In the genomic region with DNA sequence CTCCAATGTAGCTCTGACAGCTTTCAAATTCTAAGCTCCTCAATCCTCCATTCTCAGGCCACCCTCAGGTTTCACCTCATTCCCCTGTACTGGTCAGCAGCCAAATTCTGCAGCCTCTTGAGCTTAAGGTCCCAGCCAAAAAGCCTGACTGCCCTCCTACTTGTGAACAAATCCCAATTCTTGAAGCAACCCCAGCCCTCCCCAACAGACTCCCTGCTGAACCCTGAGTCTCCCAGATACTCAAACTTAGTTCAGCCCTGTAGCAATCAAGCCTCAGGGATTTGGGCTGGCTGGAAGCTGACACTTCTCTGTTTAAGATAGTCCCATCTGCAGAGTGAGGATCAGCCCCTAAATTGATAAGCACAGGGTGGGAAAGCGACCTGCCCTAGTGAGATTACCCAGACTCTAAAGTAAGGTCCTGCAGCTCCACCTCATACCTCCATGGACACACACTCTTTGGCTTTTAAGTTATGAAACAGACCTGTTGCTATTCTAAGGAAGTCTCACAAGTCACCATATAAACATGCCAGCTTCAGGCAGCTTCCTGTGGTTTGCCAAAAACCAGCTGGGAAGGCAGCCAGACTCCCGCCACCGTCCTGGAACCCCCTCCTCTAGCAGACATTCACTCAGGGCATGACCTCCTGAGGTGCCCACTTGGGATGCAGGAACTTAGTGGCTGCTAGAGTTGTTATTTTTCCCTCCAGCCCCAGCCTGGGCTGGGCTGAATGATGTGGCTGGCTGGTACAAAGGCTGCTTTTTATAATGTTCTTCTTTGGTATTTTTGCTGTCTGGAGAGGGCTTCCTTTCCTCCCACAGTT, we compare ENCODE assay signal across 1 cellular context.
TF ChIP-seq lines count a peak whose summit lies in the region.

No MANE protein-coding gene starts in this region.

TF ChIP-seq in K562, 482 proteins besides CTCF, POLR2A, EP300 and RAD21 (continued from another document):
- TF ChIP-seq ZNF75A (CRISPR knock-in tag; IDR thresholded peaks at IDR 0.05) = no peak
- TF ChIP-seq KAT2B (IDR thresholded peaks at IDR 0.05; ENCODE audit: low read depth, low read length) = no peak
- no peak for TF ChIP-seq PRMT5 (CRISPR knock-in tag; IDR thresholded peaks at IDR 0.05)
- TF ChIP-seq ZBTB1 (CRISPR knock-in tag; IDR thresholded peaks at IDR 0.05; ENCODE audit: borderline replicate concordance, low read depth) = 0 out of 2 replicates have a peak, but pooled peaks have one; percentile 46
- peak; percentile 76; the same call in 1 of the 2 replicates for TF ChIP-seq ETV5 (CRISPR knock-in tag; IDR thresholded peaks at IDR 0.05; ENCODE audit: low read depth)
- peak; percentile 84 for TF ChIP-seq MTA1 (IDR thresholded peaks at IDR 0.05; ENCODE audit: borderline replicate concordance)
- TF ChIP-seq HMG20B (CRISPR knock-in tag; IDR thresholded peaks at IDR 0.05) = no peak
- peak; percentile 97 for TF ChIP-seq MTA2 (IDR thresholded peaks at IDR 0.05; ENCODE audit: low read depth)
- TF ChIP-seq, protein P1, sequence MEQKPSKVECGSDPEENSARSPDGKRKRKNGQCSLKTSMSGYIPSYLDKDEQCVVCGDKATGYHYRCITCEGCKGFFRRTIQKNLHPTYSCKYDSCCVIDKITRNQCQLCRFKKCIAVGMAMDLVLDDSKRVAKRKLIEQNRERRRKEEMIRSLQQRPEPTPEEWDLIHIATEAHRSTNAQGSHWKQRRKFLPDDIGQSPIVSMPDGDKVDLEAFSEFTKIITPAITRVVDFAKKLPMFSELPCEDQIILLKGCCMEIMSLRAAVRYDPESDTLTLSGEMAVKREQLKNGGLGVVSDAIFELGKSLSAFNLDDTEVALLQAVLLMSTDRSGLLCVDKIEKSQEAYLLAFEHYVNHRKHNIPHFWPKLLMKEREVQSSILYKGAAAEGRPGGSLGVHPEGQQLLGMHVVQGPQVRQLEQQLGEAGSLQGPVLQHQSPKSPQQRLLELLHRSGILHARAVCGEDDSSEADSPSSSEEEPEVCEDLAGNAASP (IDR thresholded peaks at IDR 0.05) = no peak
- peak; percentile 98 for TF ChIP-seq CC2D1A (IDR thresholded peaks at IDR 0.05)
- peak; percentile 99 for TF ChIP-seq TAL1 (IDR thresholded peaks at IDR 0.05)
- TF ChIP-seq ARNT (IDR thresholded peaks at IDR 0.05) = peak; percentile 90 to 91
- TF ChIP-seq, protein P2, sequence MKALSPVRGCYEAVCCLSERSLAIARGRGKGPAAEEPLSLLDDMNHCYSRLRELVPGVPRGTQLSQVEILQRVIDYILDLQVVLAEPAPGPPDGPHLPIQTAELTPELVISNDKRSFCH (CRISPR knock-in tag; IDR thresholded peaks at IDR 0.05) = no peak
- TF ChIP-seq, protein P2 (tag; IDR thresholded peaks at IDR 0.05) = peak; percentile 43
- TF ChIP-seq SIX5 (IDR thresholded peaks at IDR 0.05; ENCODE audit: borderline replicate concordance in 1 of 2, insufficient read depth in 1 of 2, low read depth in 1 of 2, low read length in 2 of 2) = no peak
- no peak for TF ChIP-seq HNRNPUL1 (IDR thresholded peaks at IDR 0.05; ENCODE audit: low read length)
- peak; percentile 83 for TF ChIP-seq CREB1 (IDR thresholded peaks at IDR 0.05)
- TF ChIP-seq CREB1 (CRISPR knock-in tag; IDR thresholded peaks at IDR 0.05) = peak; percentile 40; the same call in 1 of the 2 replicates
- TF ChIP-seq CEBPG (CRISPR knock-in tag; IDR thresholded peaks at IDR 0.05) = no peak
- no peak for TF ChIP-seq CEBPG (tag; conservative IDR thresholded peaks at IDR 0.05 in 1 of 2, IDR thresholded peaks at IDR 0.05 in 1 of 2)
- TF ChIP-seq ZNF764 (CRISPR knock-in tag; IDR thresholded peaks at IDR 0.05; ENCODE audit: low read depth) = no peak
- no peak for TF ChIP-seq RBFOX2 (IDR thresholded peaks at IDR 0.05; ENCODE audit: low read depth, low read length)
- TF ChIP-seq, protein P3, sequence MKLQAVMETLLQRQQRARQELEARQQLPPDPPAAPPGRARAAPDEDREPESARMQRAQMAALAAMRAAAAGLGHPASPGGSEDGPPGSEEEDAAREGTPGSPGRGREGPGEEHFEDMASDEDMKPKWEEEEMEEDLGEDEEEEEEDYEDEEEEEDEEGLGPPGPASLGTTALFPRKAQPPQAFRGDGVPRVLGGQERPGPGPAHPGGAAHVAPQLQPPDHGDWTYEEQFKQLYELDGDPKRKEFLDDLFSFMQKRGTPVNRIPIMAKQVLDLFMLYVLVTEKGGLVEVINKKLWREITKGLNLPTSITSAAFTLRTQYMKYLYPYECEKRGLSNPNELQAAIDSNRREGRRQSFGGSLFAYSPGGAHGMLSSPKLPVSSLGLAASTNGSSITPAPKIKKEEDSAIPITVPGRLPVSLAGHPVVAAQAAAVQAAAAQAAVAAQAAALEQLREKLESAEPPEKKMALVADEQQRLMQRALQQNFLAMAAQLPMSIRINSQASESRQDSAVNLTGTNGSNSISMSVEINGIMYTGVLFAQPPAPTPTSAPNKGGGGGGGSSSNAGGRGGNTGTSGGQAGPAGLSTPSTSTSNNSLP (IDR thresholded peaks at IDR 0.05; ENCODE audit: borderline replicate concordance, low read depth, low read length) = peak; percentile 77; the same call in 1 of the 2 replicates
- no peak for TF ChIP-seq ZNF384 (IDR thresholded peaks at IDR 0.05; ENCODE audit: low read depth, low read length)
- TF ChIP-seq ASH1L (IDR thresholded peaks at IDR 0.05; ENCODE audit: borderline replicate concordance, low read depth, partially characterized antibody) = no peak
- TF ChIP-seq, protein P4, sequence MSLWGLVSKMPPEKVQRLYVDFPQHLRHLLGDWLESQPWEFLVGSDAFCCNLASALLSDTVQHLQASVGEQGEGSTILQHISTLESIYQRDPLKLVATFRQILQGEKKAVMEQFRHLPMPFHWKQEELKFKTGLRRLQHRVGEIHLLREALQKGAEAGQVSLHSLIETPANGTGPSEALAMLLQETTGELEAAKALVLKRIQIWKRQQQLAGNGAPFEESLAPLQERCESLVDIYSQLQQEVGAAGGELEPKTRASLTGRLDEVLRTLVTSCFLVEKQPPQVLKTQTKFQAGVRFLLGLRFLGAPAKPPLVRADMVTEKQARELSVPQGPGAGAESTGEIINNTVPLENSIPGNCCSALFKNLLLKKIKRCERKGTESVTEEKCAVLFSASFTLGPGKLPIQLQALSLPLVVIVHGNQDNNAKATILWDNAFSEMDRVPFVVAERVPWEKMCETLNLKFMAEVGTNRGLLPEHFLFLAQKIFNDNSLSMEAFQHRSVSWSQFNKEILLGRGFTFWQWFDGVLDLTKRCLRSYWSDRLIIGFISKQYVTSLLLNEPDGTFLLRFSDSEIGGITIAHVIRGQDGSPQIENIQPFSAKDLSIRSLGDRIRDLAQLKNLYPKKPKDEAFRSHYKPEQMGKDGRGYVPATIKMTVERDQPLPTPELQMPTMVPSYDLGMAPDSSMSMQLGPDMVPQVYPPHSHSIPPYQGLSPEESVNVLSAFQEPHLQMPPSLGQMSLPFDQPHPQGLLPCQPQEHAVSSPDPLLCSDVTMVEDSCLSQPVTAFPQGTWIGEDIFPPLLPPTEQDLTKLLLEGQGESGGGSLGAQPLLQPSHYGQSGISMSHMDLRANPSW (CRISPR knock-in tag; IDR thresholded peaks at IDR 0.05) = no peak
- no peak for TF ChIP-seq MIER1 (IDR thresholded peaks at IDR 0.05; ENCODE audit: low read depth)
- 0 out of 2 replicates have a peak, but pooled peaks have one; percentile 59 for TF ChIP-seq CBFB (CRISPR knock-in tag; IDR thresholded peaks at IDR 0.05)
- TF ChIP-seq EGR1 (conservative IDR thresholded peaks at IDR 0.05) = no peak
- TF ChIP-seq ZNF311 (CRISPR knock-in tag; IDR thresholded peaks at IDR 0.05) = 0 out of 2 replicates have a peak, but pooled peaks have one; percentile 40
- TF ChIP-seq, protein P5, sequence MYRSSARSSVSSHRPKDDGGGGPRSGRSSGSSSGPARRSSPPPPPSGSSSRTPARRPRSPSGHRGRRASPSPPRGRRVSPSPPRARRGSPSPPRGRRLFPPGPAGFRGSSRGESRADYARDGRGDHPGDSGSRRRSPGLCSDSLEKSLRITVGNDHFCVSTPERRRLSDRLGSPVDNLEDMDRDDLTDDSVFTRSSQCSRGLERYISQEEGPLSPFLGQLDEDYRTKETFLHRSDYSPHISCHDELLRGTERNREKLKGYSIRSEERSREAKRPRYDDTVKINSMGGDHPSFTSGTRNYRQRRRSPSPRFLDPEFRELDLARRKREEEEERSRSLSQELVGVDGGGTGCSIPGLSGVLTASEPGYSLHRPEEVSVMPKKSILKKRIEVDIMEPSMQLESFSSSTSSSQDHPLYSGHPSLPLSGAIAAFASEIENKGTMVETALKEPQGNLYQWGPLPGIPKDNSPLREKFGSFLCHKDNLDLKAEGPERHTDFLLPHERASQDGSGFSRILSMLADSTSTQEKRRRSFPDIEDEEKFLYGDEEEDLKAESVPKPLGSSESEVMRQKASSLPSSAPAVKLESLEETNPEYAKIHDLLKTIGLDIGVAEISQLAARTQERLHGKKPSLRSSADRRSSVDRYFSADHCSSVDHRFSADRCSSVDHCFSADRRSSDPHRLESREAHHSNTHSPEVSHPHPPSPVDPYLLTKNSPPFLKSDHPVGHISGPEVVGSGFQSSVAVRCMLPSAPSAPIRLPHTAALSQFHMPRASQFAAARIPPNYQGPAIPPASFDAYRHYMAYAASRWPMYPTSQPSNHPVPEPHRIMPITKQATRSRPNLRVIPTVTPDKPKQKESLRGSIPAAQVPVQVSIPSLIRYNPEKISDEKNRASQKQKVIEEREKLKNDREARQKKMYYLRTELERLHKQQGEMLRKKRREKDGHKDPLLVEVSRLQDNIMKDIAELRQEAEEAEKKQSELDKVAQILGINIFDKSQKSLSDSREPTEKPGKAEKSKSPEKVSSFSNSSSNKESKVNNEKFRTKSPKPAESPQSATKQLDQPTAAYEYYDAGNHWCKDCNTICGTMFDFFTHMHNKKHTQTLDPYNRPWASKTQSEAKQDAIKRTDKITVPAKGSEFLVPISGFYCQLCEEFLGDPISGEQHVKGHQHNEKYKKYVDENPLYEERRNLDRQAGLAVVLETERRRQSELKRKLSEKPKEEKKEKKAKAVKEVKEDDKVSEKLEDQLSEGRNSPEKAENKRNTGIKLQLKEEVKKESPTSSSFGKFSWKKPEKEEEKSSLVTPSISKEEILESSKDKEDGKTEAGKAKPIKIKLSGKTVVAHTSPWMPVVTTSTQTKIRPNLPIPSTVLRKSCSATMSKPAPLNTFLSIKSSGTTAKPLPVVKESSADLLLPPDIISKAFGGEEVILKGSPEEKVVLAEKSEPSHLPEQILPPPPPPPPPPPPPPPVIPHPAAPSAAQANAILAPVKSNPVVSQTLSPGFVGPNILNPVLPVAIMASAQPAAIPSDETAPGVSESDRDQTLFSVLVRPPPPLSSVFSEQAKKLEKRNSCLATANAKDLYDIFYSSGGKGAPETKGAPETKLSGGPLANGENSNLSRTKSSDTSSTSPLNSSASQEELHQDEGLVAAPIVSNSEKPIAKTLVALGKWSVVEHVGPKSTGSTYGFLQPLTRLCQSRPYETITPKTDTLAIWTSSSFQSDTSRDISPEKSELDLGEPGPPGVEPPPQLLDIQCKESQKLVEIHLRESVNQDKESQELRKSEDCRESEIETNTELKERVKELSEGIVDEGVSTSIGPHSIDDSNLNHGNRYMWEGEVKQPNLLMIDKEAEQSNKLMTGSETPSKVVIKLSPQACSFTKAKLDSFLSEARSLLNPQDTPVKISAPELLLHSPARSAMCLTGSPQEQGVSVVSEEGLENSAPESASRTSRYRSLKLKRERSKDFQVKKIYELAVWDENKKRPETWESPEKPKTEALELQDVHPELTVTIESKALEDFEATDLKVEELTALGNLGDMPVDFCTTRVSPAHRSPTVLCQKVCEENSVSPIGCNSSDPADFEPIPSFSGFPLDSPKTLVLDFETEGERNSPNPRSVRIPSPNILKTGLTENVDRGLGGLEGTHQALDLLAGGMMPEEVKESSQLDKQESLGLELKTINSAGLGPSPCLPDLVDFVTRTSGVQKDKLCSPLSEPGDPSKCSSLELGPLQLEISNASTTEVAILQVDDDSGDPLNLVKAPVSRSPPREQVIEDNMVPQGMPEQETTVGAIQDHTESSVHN (IDR thresholded peaks at IDR 0.05; ENCODE audit: borderline replicate concordance in 1 of 2, low read depth in 1 of 2) = no peak
- TF ChIP-seq ILK (tag; IDR thresholded peaks at IDR 0.05; ENCODE audit: borderline replicate concordance, low read depth) = no peak
- TF ChIP-seq, protein P6, sequence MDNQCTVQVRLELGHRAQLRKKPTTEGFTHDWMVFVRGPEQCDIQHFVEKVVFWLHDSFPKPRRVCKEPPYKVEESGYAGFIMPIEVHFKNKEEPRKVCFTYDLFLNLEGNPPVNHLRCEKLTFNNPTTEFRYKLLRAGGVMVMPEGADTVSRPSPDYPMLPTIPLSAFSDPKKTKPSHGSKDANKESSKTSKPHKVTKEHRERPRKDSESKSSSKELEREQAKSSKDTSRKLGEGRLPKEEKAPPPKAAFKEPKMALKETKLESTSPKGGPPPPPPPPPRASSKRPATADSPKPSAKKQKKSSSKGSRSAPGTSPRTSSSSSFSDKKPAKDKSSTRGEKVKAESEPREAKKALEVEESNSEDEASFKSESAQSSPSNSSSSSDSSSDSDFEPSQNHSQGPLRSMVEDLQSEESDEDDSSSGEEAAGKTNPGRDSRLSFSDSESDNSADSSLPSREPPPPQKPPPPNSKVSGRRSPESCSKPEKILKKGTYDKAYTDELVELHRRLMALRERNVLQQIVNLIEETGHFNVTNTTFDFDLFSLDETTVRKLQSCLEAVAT (IDR thresholded peaks at IDR 0.05) = peak; percentile 65 to 79; a peak in 1 of 4 replicates
- no peak for TF ChIP-seq CAMTA2 (CRISPR knock-in tag; conservative IDR thresholded peaks at IDR 0.05)
- TF ChIP-seq, protein P7, sequence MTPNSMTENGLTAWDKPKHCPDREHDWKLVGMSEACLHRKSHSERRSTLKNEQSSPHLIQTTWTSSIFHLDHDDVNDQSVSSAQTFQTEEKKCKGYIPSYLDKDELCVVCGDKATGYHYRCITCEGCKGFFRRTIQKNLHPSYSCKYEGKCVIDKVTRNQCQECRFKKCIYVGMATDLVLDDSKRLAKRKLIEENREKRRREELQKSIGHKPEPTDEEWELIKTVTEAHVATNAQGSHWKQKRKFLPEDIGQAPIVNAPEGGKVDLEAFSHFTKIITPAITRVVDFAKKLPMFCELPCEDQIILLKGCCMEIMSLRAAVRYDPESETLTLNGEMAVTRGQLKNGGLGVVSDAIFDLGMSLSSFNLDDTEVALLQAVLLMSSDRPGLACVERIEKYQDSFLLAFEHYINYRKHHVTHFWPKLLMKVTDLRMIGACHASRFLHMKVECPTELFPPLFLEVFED (CRISPR knock-in tag; conservative IDR thresholded peaks at IDR 0.05) = no peak
